ENCODE assay signal across 9 cellular contexts in genomic region chr20:54173653-54174451, GRCh38. TPM values are rescaled to one million over a fixed set of nuclear protein-coding genes. Genes with fewer than 3 reads are reported as not detected.
DNase-seq lines count a peak whose midpoint lies in the region; ATAC-seq and TF ChIP-seq lines count a peak whose summit lies in the region.
"Had no signal": no experiment of that assay in that cellular context is flagged by ENCODE, and none has a peak within 500 bp of the region (broad histone marks: within the 10 kb centered on the region; RNA-seq: fewer than 3 reads in every experiment).

CYP24A1 (minus strand) TSS chr20:54173986; CDS start chr20:54173579, 407 bp downstream.

- intact Hi-C loops in right lobe of liver (cut with DNase I) = no loop called here
- intact Hi-C loops in OCI-LY7 (cut with micrococcal nuclease; ENCODE audit: unreplicated experiment) = no loop called here

- H3K27me3 Mint-ChIP-seq in activated naive CD8-positive, alpha-beta T cell treated with anti-CD3 and anti-CD28 coated beads, Interleukin-2, amount 50 U/mL, for 24 hours = peaks cover 75% of the 10 kb centered on the region

- WGBS in right lobe of liver (ENCODE audit: insufficient coverage, low coverage, low lambda C conversion rate, missing lambda C conversion rate) = under 1% methylated on average over 32 of the region's 61 CpGs

- CTCF ChIA-PET in AG04449 (lab: Yijun Ruan, JAX) (interaction anchor here (1.2 to 2.6 kb wide), 5 partner anchors 31 to 77 kb away, joined by 3 to 10 read pairs (median 7); partner anchors contain the start of gene PFDN4), HEK293 (lab: Yijun Ruan, JAX) (no interaction called here), OCI-LY7 (lab: Charles Lee; ENCODE audit: unreplicated experiment) (no interaction called here)

- H4K20me1 ChIP-seq in OCI-LY7 (ENCODE audit: insufficient read depth, low read length) = no peaks in the 10 kb centered on the region

- H3K4me1 Mint-ChIP-seq in activated naive CD8-positive, alpha-beta T cell treated with anti-CD3 and anti-CD28 coated beads, Interleukin-2, amount 50 U/mL, for 24 hours = peaks cover 13% of the 10 kb centered on the region

- H3K4me3 ChIP-seq in AG04449 (ENCODE audit: low read depth, low read length) (peak within 1 kb of the TSS; percentile 25), HEK293 (ENCODE audit: low read depth, low read length) (peak within 1 kb of the TSS; percentile 27), right lobe of liver (no peak within 1 kb of the TSS), OCI-LY7 (ENCODE audit: low read depth, low read length, poor library complexity, severe bottlenecking) (no peak within 1 kb of the TSS)

- peaks cover 10 to 17% of the 10 kb centered on the region in 2 donors for H3K27me3 ChIP-seq in right lobe of liver

- POLR2A ChIA-PET in AG04449 (lab: Yijun Ruan, JAX) = no interaction called here
- POLR2A ChIA-PET in HEK293 (lab: Yijun Ruan, JAX) = no interaction called here
- POLR2A ChIA-PET in OCI-LY7 (lab: Charles Lee) = no interaction called here

- H3K27ac ChIP-seq in HEK293 (ENCODE audit: extremely low read depth, low read depth, low read length) (peak within 1 kb of the TSS; percentile 8; the same call in 1 of the 2 replicates), right lobe of liver (no peak within 1 kb of the TSS), OCI-LY7 (ENCODE audit: low read depth, low read length, poor library complexity, severe bottlenecking) (no peak within 1 kb of the TSS)

- DNase-seq in AG04449 (ENCODE audit: low read depth, low spot score) (no peak), right lobe of liver (peak; percentile 38 to 60 (median 48)), NCI-H1930 (lab: John Stamatoyannopoulos, UW) (no peak), OCI-LY7 (ENCODE audit: low spot score) (no peak)
- DNase-seq in activated naive CD8-positive, alpha-beta T cell treated with anti-CD3 and anti-CD28 coated beads, Interleukin-2, amount 50 U/mL, for 24 hours = no peak
- DNase-seq in effector CD8-positive, alpha-beta T cell (lab: John Stamatoyannopoulos, UW) = no peak

- no peak for TF ChIP-seq POLR2A in right lobe of liver (IDR thresholded peaks at IDR 0.05)

- no peaks in the 10 kb centered on the region for H3K9me2 ChIP-seq in OCI-LY7 (ENCODE audit: insufficient read depth, low read length)

- no peaks in the 10 kb centered on the region for H3K9me3 Mint-ChIP-seq in activated naive CD8-positive, alpha-beta T cell treated with anti-CD3 and anti-CD28 coated beads, Interleukin-2, amount 50 U/mL, for 24 hours

- no peaks in the 10 kb centered on the region for H3K36me3 Mint-ChIP-seq in activated naive CD8-positive, alpha-beta T cell treated with anti-CD3 and anti-CD28 coated beads, Interleukin-2, amount 50 U/mL, for 24 hours (ENCODE audit: low read depth)

- peak; percentile 24 for ATAC-seq in activated naive CD8-positive, alpha-beta T cell treated with anti-CD3 and anti-CD28 coated beads, Interleukin-2, amount 50 U/mL, for 24 hours
- ATAC-seq in right lobe of liver = peak; percentile 69 to 91 (median 76)
- ATAC-seq in GM21515 (IDR thresholded peaks at IDR 0.05; ENCODE audit: unreplicated experiment) = no peak

- no peak within 1 kb of the TSS for H3K27ac Mint-ChIP-seq in activated naive CD8-positive, alpha-beta T cell treated with anti-CD3 and anti-CD28 coated beads, Interleukin-2, amount 50 U/mL, for 24 hours

- peak within 1 kb of the TSS; percentile 36 for H3K4me3 Mint-ChIP-seq in activated naive CD8-positive, alpha-beta T cell treated with anti-CD3 and anti-CD28 coated beads, Interleukin-2, amount 50 U/mL, for 24 hours

- H2AFZ ChIP-seq in OCI-LY7 (ENCODE audit: low read length) = no peak within 1 kb of the TSS

- TF ChIP-seq CTCF in AG04449 (IDR thresholded peaks at IDR 0.05; ENCODE audit: insufficient read depth, low read length, missing control alignments) (no peak), HEK293 (tag by site-specific recombination; IDR thresholded peaks at IDR 0.05) (no peak), right lobe of liver (IDR thresholded peaks at IDR 0.05) (no peak), OCI-LY7 (conservative IDR thresholded peaks at IDR 0.05; ENCODE audit: low read length) (no peak)

- H3K9me3 ChIP-seq in HEK293 (ENCODE audit: control insufficient read depth, insufficient read depth, low read depth, low read length) (no peaks in the 10 kb centered on the region), right lobe of liver (no peaks in the 10 kb centered on the region), OCI-LY7 (ENCODE audit: low read length) (no peaks in the 10 kb centered on the region)

- no peaks in the 10 kb centered on the region for H3K79me2 ChIP-seq in OCI-LY7 (ENCODE audit: insufficient read depth, low read depth, low read length)

- no peak within 1 kb of the TSS for H3K4me2 ChIP-seq in OCI-LY7 (ENCODE audit: low read length)

- no TSS peak for BruUV-seq in OCI-LY7 (replicated peaks; lab: Mats Ljungman, UMichigan)

- peaks cover 13% of the 10 kb centered on the region for H3K4me1 ChIP-seq in HEK293 (ENCODE audit: control insufficient read depth, insufficient read depth, low read length)
- H3K4me1 ChIP-seq in right lobe of liver = peaks cover 0 to 11% (median 0%) of the 10 kb centered on the region in 4 donors
- H3K4me1 ChIP-seq in OCI-LY7 (ENCODE audit: insufficient read depth, low read length, poor library complexity, severe bottlenecking) = no peaks in the 10 kb centered on the region

- H3K36me3 ChIP-seq in HEK293 (ENCODE audit: control insufficient read depth in 2 of 2, insufficient read depth in 1 of 2, low read length in 2 of 2) (no peaks in the 10 kb centered on the region), right lobe of liver (no peaks in the 10 kb centered on the region), OCI-LY7 (ENCODE audit: insufficient read depth, low read length) (no peaks in the 10 kb centered on the region)

TF ChIP-seq in HEK293, 187 proteins besides CTCF, POLR2A, EP300 and RAD21 (continues in another document):
- TF ChIP-seq ZBTB8A (tag by site-specific recombination; IDR thresholded peaks at IDR 0.05) = peak; percentile 39
- TF ChIP-seq ZBTB48 (tag by site-specific recombination; IDR thresholded peaks at IDR 0.05) = peak; percentile 82
- peak; percentile 88 for TF ChIP-seq ZNF600 (tag by site-specific recombination; IDR thresholded peaks at IDR 0.05)
- TF ChIP-seq OVOL3 (tag by site-specific recombination; IDR thresholded peaks at IDR 0.05) = no peak
- peak; percentile 72 for TF ChIP-seq KLF1 (tag by site-specific recombination; IDR thresholded peaks at IDR 0.05)
- peak; percentile 84 for TF ChIP-seq GLIS2 (tag by site-specific recombination; IDR thresholded peaks at IDR 0.05)
- no peak for TF ChIP-seq ZFP41 (tag by site-specific recombination; IDR thresholded peaks at IDR 0.05; ENCODE audit: borderline replicate concordance)
- no peak for TF ChIP-seq BCL11B (tag by site-specific recombination; IDR thresholded peaks at IDR 0.05; ENCODE audit: low read depth)
- 0 out of 2 replicates have a peak, but pooled peaks have one; percentile 70 for TF ChIP-seq ZNF561 (tag by site-specific recombination; IDR thresholded peaks at IDR 0.05; ENCODE audit: borderline replicate concordance)
- TF ChIP-seq ZNF202 (tag by site-specific recombination; IDR thresholded peaks at IDR 0.05; ENCODE audit: borderline replicate concordance) = no peak
- TF ChIP-seq ZNF211 (tag by site-specific recombination; IDR thresholded peaks at IDR 0.05; ENCODE audit: low read depth) = no peak
- TF ChIP-seq ZNF521 (tag by site-specific recombination; IDR thresholded peaks at IDR 0.05) = no peak
- TF ChIP-seq ZNF214 (tag by site-specific recombination; IDR thresholded peaks at IDR 0.05; ENCODE audit: borderline replicate concordance) = no peak
- no peak for TF ChIP-seq ZNF146 (tag by site-specific recombination; IDR thresholded peaks at IDR 0.05)
- no peak for TF ChIP-seq FEZF1 (tag by site-specific recombination; IDR thresholded peaks at IDR 0.05)
- no peak for TF ChIP-seq GFI1B (tag by site-specific recombination; IDR thresholded peaks at IDR 0.05)
- TF ChIP-seq EGR2 (tag by site-specific recombination; IDR thresholded peaks at IDR 0.05; ENCODE audit: low read depth) = peak; percentile 61; the same call in 1 of the 2 replicates
- TF ChIP-seq ZXDB (tag by site-specific recombination; IDR thresholded peaks at IDR 0.05) = no peak
- TF ChIP-seq ZSCAN5A (tag by site-specific recombination; IDR thresholded peaks at IDR 0.05) = no peak
- TF ChIP-seq ZNF2 (tag by site-specific recombination; IDR thresholded peaks at IDR 0.05) = no peak
- TF ChIP-seq ZNF292 (tag by site-specific recombination; IDR thresholded peaks at IDR 0.05; ENCODE audit: borderline replicate concordance, low read depth) = no peak
- TF ChIP-seq ZNF354C (tag by site-specific recombination; IDR thresholded peaks at IDR 0.05; ENCODE audit: borderline replicate concordance, low read depth) = no peak
- 0 out of 2 replicates have a peak, but pooled peaks have one; percentile 41 for TF ChIP-seq MYNN (tag by site-specific recombination; IDR thresholded peaks at IDR 0.05; ENCODE audit: borderline replicate concordance)
- TF ChIP-seq KLF8 (tag by site-specific recombination; IDR thresholded peaks at IDR 0.05) = peak; percentile 52; the same call in 1 of the 2 replicates
- TF ChIP-seq TCF7L2 (IDR thresholded peaks at IDR 0.05; ENCODE audit: borderline replicate concordance, low read depth, low read length) = no peak
- TF ChIP-seq ZNF335 (tag by site-specific recombination; conservative IDR thresholded peaks at IDR 0.05) = peak; percentile 80

RNA-seq across cellular contexts. Expression of gene CYP24A1, which starts in this region (rescaled TPM):
- not detected for total RNA-seq in right lobe of liver
- total RNA-seq in OCI-LY7 (2014; rRNA removed; shearing (Covaris generic)) = not detected in 2 replicates
- total RNA-seq in OCI-LY7 (2022) = not detected in 2 replicates
- total RNA-seq: pulmonary artery endothelial cell had no signal

Comparison
In these comparisons a context has a peak if more than half of its experiments do, and no peak if none do; other contexts are left out.
1. Peak in DNase-seq and ATAC-seq in right lobe of liver; RNA of the gene not detected or under 1 TPM.
2. H3K4me3 ChIP-seq: peak in AG04449 (single experiment) and HEK293 (single experiment); none in right lobe of liver (0 of 3) and OCI-LY7 (single experiment).